In the genomic region with DNA sequence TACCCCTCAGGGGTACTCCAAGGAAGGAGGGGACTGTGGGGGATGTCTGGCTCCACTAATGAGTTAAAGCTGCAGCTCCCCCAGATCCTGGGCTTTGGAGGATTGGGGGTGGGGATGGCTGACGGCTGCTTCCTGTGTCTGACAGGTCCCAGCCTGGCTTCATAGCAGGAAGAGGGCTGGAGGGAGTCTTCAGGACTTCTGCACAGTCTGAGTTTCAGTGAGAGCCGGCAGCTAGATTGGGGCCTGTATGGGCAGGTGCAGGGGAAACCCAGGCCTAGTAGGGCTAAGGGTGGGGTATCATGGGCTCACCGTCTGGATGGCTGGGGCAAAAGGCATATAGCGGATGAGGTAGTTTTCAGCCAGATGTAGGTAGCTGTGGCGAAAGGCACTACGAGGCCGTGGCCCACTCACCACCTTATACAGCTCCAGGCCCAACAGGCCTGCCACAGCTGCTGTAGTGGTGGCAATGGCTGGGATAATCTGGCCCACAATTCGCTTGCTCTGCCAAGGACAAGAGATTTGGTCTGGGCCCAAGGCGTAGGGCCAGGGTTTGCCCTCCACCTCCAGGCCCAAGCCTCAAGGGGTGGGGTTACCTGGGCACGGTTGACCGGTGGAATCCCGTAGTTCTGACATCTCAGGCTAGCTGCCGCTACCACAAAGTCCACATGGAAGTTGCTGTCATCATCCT, we compare ENCODE assay signal across 11 cellular contexts. TPM values are rescaled to one million over a fixed set of nuclear protein-coding genes. Genes with fewer than 3 reads are reported as not detected.
DNase-seq lines count a peak whose midpoint lies in the region; ATAC-seq and TF ChIP-seq lines count a peak whose summit lies in the region.
"Had no signal": no experiment of that assay in that cellular context is flagged by ENCODE, and none has a peak within 500 bp of the region (broad histone marks: within the 10 kb centered on the region; RNA-seq: fewer than 3 reads in every experiment).

No MANE protein-coding gene starts in this region.

- H3K4me3 ChIP-seq in heart left ventricle: no peak overlapping the region
- no peak overlapping the region for H3K4me3 ChIP-seq in lower lobe of right lung

- no peak for TF ChIP-seq CTCF in heart left ventricle (IDR thresholded peaks at IDR 0.05)
- TF ChIP-seq CTCF in lower lobe of right lung (IDR thresholded peaks at IDR 0.05): no peak

- ATAC-seq in heart left ventricle: no peak
- no peak for ATAC-seq in Right ventricle myocardium superior (ENCODE audit: poor library complexity)
- no peak for ATAC-seq in activated T-helper 17 cell treated with anti-CD3 and anti-CD28 coated beads, Interleukin-2, amount 50 U/mL, for 72 hours (replicated peaks)
- no peak for ATAC-seq in lower lobe of right lung

- H3K27ac ChIP-seq in heart left ventricle (peak overlapping the region in 11 of 12 donors; percentile 42 to 99 (median 98)), lower lobe of right lung (peak overlapping the region; percentile 92)

- no peak overlapping the region for H3K4me3 Mint-ChIP-seq in activated T-helper 17 cell treated with anti-CD3 and anti-CD28 coated beads, Interleukin-2, amount 50 U/mL, for 72 hours

- peaks cover 15% of the 10 kb centered on the region for H3K4me1 Mint-ChIP-seq in activated T-helper 17 cell treated with anti-CD3 and anti-CD28 coated beads, Interleukin-2, amount 50 U/mL, for 72 hours

- no peaks in the 10 kb centered on the region for H3K9me3 Mint-ChIP-seq in activated T-helper 17 cell treated with anti-CD3 and anti-CD28 coated beads, Interleukin-2, amount 50 U/mL, for 72 hours

- TF ChIP-seq POLR2A in heart left ventricle (IDR thresholded peaks at IDR 0.05): no peak

- peak overlapping the region; percentile 25 for H3K27ac Mint-ChIP-seq in activated T-helper 17 cell treated with anti-CD3 and anti-CD28 coated beads, Interleukin-2, amount 50 U/mL, for 72 hours

- intact Hi-C loops in heart left ventricle (cut with DNase I): loop anchor here in 1 of 10 donors (5.0 kb wide), 1 partner anchor 120 kb away; the partner anchor contains the start of gene MON1A
- intact Hi-C loops in Right ventricle myocardium superior (cut with DNase I): no loop called here
- intact Hi-C loops in lower lobe of right lung (cut with DNase I): no loop called here

- WGBS in heart left ventricle, 4 donors: 47 to 64% (median 59%) methylated on average over 12 to 13 of the region's 13 CpGs

- no peaks in the 10 kb centered on the region for H3K36me3 Mint-ChIP-seq in activated T-helper 17 cell treated with anti-CD3 and anti-CD28 coated beads, Interleukin-2, amount 50 U/mL, for 72 hours (ENCODE audit: low read depth)

- DNase-seq in heart left ventricle (peak in 3 of 5 donors; percentile 27 to 51 (median 46)), Right ventricle myocardium superior (no peak), lower lobe of right lung (no peak), ureter (ENCODE audit: low spot score) (peak; percentile 65), DMS79 treated with DMSO at 0.1 percent for 48 hours (lab: John Stamatoyannopoulos, UW) (no peak), NCI-H1092 treated with DMSO at 0.1 percent for 48 hours (lab: John Stamatoyannopoulos, UW) (no peak), NOMO-1 (lab: John Stamatoyannopoulos, UW; ENCODE audit: unreplicated experiment in 2 of 2) (no peak)
- DNase-seq: activated CD4-positive, alpha-beta T cell treated with anti-CD3 and anti-CD28 coated beads for 1 hour; anterior cingulate cortex; NCI-H1105 treated with DMSO at 0.1 percent for 48 hours had no signal

- H3K36me3 ChIP-seq in heart left ventricle (peaks cover 0 to 48% (median 27%) of the 10 kb centered on the region in 9 donors), lower lobe of right lung (peaks cover 40% of the 10 kb centered on the region)

- no peaks in the 10 kb centered on the region for H3K27me3 Mint-ChIP-seq in activated T-helper 17 cell treated with anti-CD3 and anti-CD28 coated beads, Interleukin-2, amount 50 U/mL, for 72 hours

- H3K4me1 ChIP-seq in heart left ventricle (peaks cover 27 to 63% (median 53%) of the 10 kb centered on the region in 12 donors), lower lobe of right lung (peaks cover 72% of the 10 kb centered on the region)

- no peaks in the 10 kb centered on the region for H3K27me3 ChIP-seq in heart left ventricle
- no peaks in the 10 kb centered on the region for H3K27me3 ChIP-seq in lower lobe of right lung (ENCODE audit: low read depth)

- H3K9me3 ChIP-seq in heart left ventricle (no peaks in the 10 kb centered on the region), lower lobe of right lung (no peaks in the 10 kb centered on the region)

RNA-seq across cellular contexts. Expression of gene INKA1, which starts 4.5 kb away (rescaled TPM):
- total RNA-seq in heart left ventricle (1 to 10 TPM; 1.1 to 5.0 (median 3.3) TPM), Right ventricle myocardium superior (2.9 TPM), lower lobe of right lung (5.3 TPM), ureter (13.8 TPM)
- polyA plus RNA-seq in heart left ventricle: 1 to 10 TPM; 3.0 to 4.2 TPM
- total RNA-seq in activated T-helper 17 cell treated with anti-CD3 and anti-CD28 coated beads, Interleukin-2, amount 50 U/mL, for 72 hours: under 1 TPM; 0.26 to 0.32 TPM

RNA-seq across cellular contexts. Expression of gene UBA7, which starts 6.2 kb away (rescaled TPM):
- total RNA-seq in heart left ventricle (10 to 100 TPM; 13.7 to 72.1 (median 22.1) TPM), Right ventricle myocardium superior (19.7 TPM), lower lobe of right lung (128 TPM), ureter (162 TPM)
- 10 to 100 TPM in 1 of 2 donors, 1 to 10 TPM in 1; 8.5 to 22.8 TPM for polyA plus RNA-seq in heart left ventricle
- total RNA-seq in activated T-helper 17 cell treated with anti-CD3 and anti-CD28 coated beads, Interleukin-2, amount 50 U/mL, for 72 hours: 10 to 100 TPM; 68.6 to 94.2 TPM

RNA-seq across cellular contexts. Expression of gene CDHR4, which starts 7.9 kb away (rescaled TPM):
- total RNA-seq in heart left ventricle: not detected
- not detected for polyA plus RNA-seq in heart left ventricle
- total RNA-seq in Right ventricle myocardium superior: not detected
- total RNA-seq in activated T-helper 17 cell treated with anti-CD3 and anti-CD28 coated beads, Interleukin-2, amount 50 U/mL, for 72 hours: under 1 TPM in 1 of 2 donors, not detected in 1; 0.40 TPM
- 9.6 TPM for total RNA-seq in lower lobe of right lung
- total RNA-seq in ureter: 0.62 TPM

RNA-seq across cellular contexts. Expression of gene IP6K1, which starts 21.2 kb away (rescaled TPM):
- 10 to 100 TPM; 12.6 to 36.6 (median 20.4) TPM for total RNA-seq in heart left ventricle
- 10 to 100 TPM in 1 of 2 donors, 1 to 10 TPM in 1; 8.9 to 29.3 TPM for polyA plus RNA-seq in heart left ventricle
- total RNA-seq in Right ventricle myocardium superior: 14.8 TPM
- total RNA-seq in activated T-helper 17 cell treated with anti-CD3 and anti-CD28 coated beads, Interleukin-2, amount 50 U/mL, for 72 hours: 10 to 100 TPM; 26.3 to 37.2 TPM
- 37.5 TPM for total RNA-seq in lower lobe of right lung
- 32.0 TPM for total RNA-seq in ureter

RNA-seq across cellular contexts. Expression of gene TRAIP, which starts 48.8 kb away (rescaled TPM):
- total RNA-seq in heart left ventricle (1 to 10 TPM in 3 of 9 donors, under 1 TPM in 5, not detected in 1; 0.37 to 6.3 (median 0.99) TPM), Right ventricle myocardium superior (1.7 TPM), lower lobe of right lung (3.0 TPM), ureter (2.0 TPM)
- 1 to 10 TPM in 1 of 2 donors, under 1 TPM in 1; 0.72 to 1.3 TPM for polyA plus RNA-seq in heart left ventricle
- total RNA-seq in activated T-helper 17 cell treated with anti-CD3 and anti-CD28 coated beads, Interleukin-2, amount 50 U/mL, for 72 hours: 10 to 100 TPM; 19.6 to 24.5 TPM

Comparison
In these comparisons a context has a peak if more than half of its experiments do, and no peak if none do; other contexts are left out.
1. DNase-seq: peak in heart left ventricle (3 of 5) and ureter (single experiment); none in Right ventricle myocardium superior (single experiment), lower lobe of right lung (single experiment), DMS79 treated with DMSO at 0.1 percent for 48 hours (single experiment), NCI-H1092 treated with DMSO at 0.1 percent for 48 hours (single experiment) and NOMO-1 (0 of 2).